23 cellular contexts compared by ENCODE assay signal in genomic region chr4:1972414-1972813, GRCh38.
"Had no signal": no experiment of that assay in that cellular context is flagged by ENCODE, and none has a peak within 500 bp of the region (broad histone marks: within the 10 kb centered on the region; RNA-seq: fewer than 3 reads in every experiment).

No MANE protein-coding gene starts in this region.

- H3K4me1 Mint-ChIP-seq: activated CD4-positive, alpha-beta memory T cell treated with anti-CD3 and anti-CD28 coated beads, Interleukin-2, amount 10 ng/mL, durations not matched to agents 7 days and 5 days; activated naive CD8-positive, alpha-beta T cell treated with anti-CD3 and anti-CD28 coated beads, Interleukin-2, amount 10 ng/mL, durations not matched to agents 7 days and 5 days; immature natural killer cell; stimulated activated naive CD8-positive, alpha-beta T cell treated with anti-CD3 and anti-CD28 coated beads, Interleukin-15, amount 100 ng/mL, for 72 hours had no signal

- H3K4me3 ChIP-seq: cardiac muscle cell, lung, psoas muscle, right atrium auricular region had no signal

- H3K27me3 ChIP-seq: cardiac muscle cell, right atrium auricular region had no signal

- H3K27ac ChIP-seq: cardiac muscle cell, psoas muscle, right atrium auricular region, VCaP had no signal

- DNase-seq: activated CD4-positive, alpha-beta memory T cell treated with anti-CD3 and anti-CD28 coated beads, Interleukin-2, amount 10 ng/mL, durations not matched to agents 7 days and 5 days; activated CD4-positive, alpha-beta T cell treated with anti-CD3 and anti-CD28 coated beads, Interleukin-2, amount 10 ng/mL, durations not matched to agents 24 days and 14 days; activated effector memory CD4-positive, alpha-beta T cell treated with Interleukin-2 at 50 U/mL for 16 hours; activated naive CD4-positive, alpha-beta T cell treated with anti-CD3 and anti-CD28 coated beads for 36 hours; activated naive CD8-positive, alpha-beta T cell treated with anti-CD3 and anti-CD28 coated beads, Interleukin-2, amount 10 ng/mL, durations not matched to agents 7 days and 5 days; activated T-cell treated with anti-CD3 and anti-CD28 coated beads, Interleukin-2, amount 50 U/mL, for 72 hours; amniotic stem cell; effector memory CD8-positive, alpha-beta T cell; foreskin melanocyte; immature natural killer cell; naive B cell; stimulated activated CD4-positive, alpha-beta T cell treated with anti-CD3 and anti-CD28 coated beads, Interleukin-12 subunit alpha, Interleukin-12 subunit beta, amount 100 ng/mL, for 4 hours; stimulated activated naive CD8-positive, alpha-beta T cell treated with anti-CD3 and anti-CD28 coated beads, Interleukin-15, amount 100 ng/mL, for 72 hours; T-helper 2 cell; trophoblast cell had no signal

- FAIRE-seq: endothelial cell of umbilical vein had no signal

- H3K4me1 ChIP-seq: psoas muscle, right atrium auricular region had no signal

- H3K27me3 Mint-ChIP-seq: activated CD4-positive, alpha-beta memory T cell treated with anti-CD3 and anti-CD28 coated beads, Interleukin-2, amount 10 ng/mL, durations not matched to agents 7 days and 5 days; activated CD4-positive, alpha-beta T cell treated with anti-CD3 and anti-CD28 coated beads, Interleukin-2, amount 10 ng/mL, durations not matched to agents 24 days and 14 days; activated naive CD8-positive, alpha-beta T cell treated with anti-CD3 and anti-CD28 coated beads, Interleukin-2, amount 10 ng/mL, durations not matched to agents 7 days and 5 days; effector memory CD8-positive, alpha-beta T cell; naive B cell; stimulated activated naive CD8-positive, alpha-beta T cell treated with anti-CD3 and anti-CD28 coated beads, Interleukin-15, amount 100 ng/mL, for 72 hours had no signal

- H3K9me3 Mint-ChIP-seq: activated CD4-positive, alpha-beta memory T cell treated with anti-CD3 and anti-CD28 coated beads, Interleukin-2, amount 10 ng/mL, durations not matched to agents 7 days and 5 days; activated CD4-positive, alpha-beta T cell treated with anti-CD3 and anti-CD28 coated beads, Interleukin-2, amount 10 ng/mL, durations not matched to agents 24 days and 14 days; activated naive CD4-positive, alpha-beta T cell treated with anti-CD3 and anti-CD28 coated beads for 36 hours; activated naive CD8-positive, alpha-beta T cell treated with anti-CD3 and anti-CD28 coated beads, Interleukin-2, amount 10 ng/mL, durations not matched to agents 7 days and 5 days; activated T-cell treated with anti-CD3 and anti-CD28 coated beads, Interleukin-2, amount 50 U/mL, for 72 hours; effector memory CD8-positive, alpha-beta T cell; immature natural killer cell; naive B cell; stimulated activated naive CD8-positive, alpha-beta T cell treated with anti-CD3 and anti-CD28 coated beads, Interleukin-15, amount 100 ng/mL, for 72 hours had no signal

- H3K9me3 ChIP-seq: psoas muscle, right atrium auricular region had no signal

- H3K27ac Mint-ChIP-seq: activated CD4-positive, alpha-beta T cell treated with anti-CD3 and anti-CD28 coated beads, Interleukin-2, amount 10 ng/mL, durations not matched to agents 24 days and 14 days; effector memory CD8-positive, alpha-beta T cell had no signal

- ATAC-seq: activated CD4-positive, CD25-positive, alpha-beta regulatory T cell treated with anti-CD3 and anti-CD28 coated beads, Interleukin-2, amount 50 U/mL, for 24 hours; activated T-cell treated with anti-CD3 and anti-CD28 coated beads, Interleukin-2, amount 50 U/mL, for 72 hours; effector memory CD8-positive, alpha-beta T cell; left lobe of liver; psoas muscle; stimulated activated naive CD8-positive, alpha-beta T cell treated with anti-CD3 and anti-CD28 coated beads, Interleukin-15, amount 100 ng/mL, for 72 hours had no signal

- H3K4me3 Mint-ChIP-seq: activated CD4-positive, alpha-beta memory T cell treated with anti-CD3 and anti-CD28 coated beads, Interleukin-2, amount 10 ng/mL, durations not matched to agents 7 days and 5 days; activated CD4-positive, alpha-beta T cell treated with anti-CD3 and anti-CD28 coated beads, Interleukin-2, amount 10 ng/mL, durations not matched to agents 24 days and 14 days; activated naive CD4-positive, alpha-beta T cell treated with anti-CD3 and anti-CD28 coated beads for 36 hours; activated naive CD8-positive, alpha-beta T cell treated with anti-CD3 and anti-CD28 coated beads, Interleukin-2, amount 10 ng/mL, durations not matched to agents 7 days and 5 days; activated T-cell treated with anti-CD3 and anti-CD28 coated beads, Interleukin-2, amount 50 U/mL, for 72 hours; effector memory CD8-positive, alpha-beta T cell; immature natural killer cell; naive B cell; stimulated activated naive CD8-positive, alpha-beta T cell treated with anti-CD3 and anti-CD28 coated beads, Interleukin-15, amount 100 ng/mL, for 72 hours had no signal
